9 cellular contexts compared by ENCODE assay signal in the genomic region with DNA sequence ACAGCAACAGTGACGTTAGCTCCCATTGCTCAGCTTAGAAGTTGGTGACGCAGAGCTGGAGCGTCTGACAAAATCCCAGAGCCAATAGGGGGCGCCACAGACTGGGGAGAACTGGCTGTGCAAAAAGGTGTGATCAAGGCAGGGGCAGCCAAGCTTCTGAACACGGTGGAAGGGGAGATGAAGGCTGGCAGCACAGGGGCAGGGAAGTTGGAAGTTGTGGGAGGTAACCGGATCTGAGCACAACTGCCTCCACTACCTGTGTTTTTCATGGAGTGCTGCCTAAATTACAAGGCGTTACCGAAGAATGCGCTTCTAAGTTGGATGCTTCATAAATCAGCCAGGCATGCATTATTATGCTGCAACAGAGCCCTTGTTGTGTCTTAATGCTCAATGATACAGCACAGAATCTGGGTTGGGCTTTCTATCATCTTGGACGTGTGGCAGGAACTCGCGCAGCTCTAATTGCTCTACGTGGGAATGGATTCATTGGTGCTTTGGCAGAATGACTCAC.
A peak's percentile ranks its signal among the peaks of the same experiment; 100 is the strongest.
DNase-seq lines count a peak whose midpoint lies in the region; ATAC-seq, FAIRE-seq and TF ChIP-seq lines count a peak whose summit lies in the region.
"Had no signal": no experiment of that assay in that cellular context is flagged by ENCODE, and none has a peak within 500 bp of the region (broad histone marks: within the 10 kb centered on the region; RNA-seq: fewer than 3 reads in every experiment).

No MANE protein-coding gene starts in this region.

- no peak overlapping the region for H4K5ac ChIP-seq in H1 (ENCODE audit: insufficient read length, low read depth, low read length)

- H2AK5ac ChIP-seq in H1 (ENCODE audit: low read depth, low read length) (0 out of 2 replicates have a peak overlapping the region, but pooled peaks have one; percentile 30), trophoblast cell (ENCODE audit: low read length) (no peak overlapping the region)

- H3K9ac ChIP-seq in H1 (replicated peaks in 1 of 4; ENCODE audit: extremely low read depth in 1 of 4, low read depth in 3 of 4, low read length in 3 of 4) (no peak overlapping the region), trophoblast cell (ENCODE audit: low read length) (no peak overlapping the region)

- no peaks in the 10 kb centered on the region for H3K36me3 ChIP-seq in H1 (ENCODE audit: control insufficient read depth in 2 of 4, insufficient read depth in 4 of 4, low read length in 3 of 4)
- H3K36me3 ChIP-seq in trophoblast cell (ENCODE audit: control insufficient read depth in 1 of 2, insufficient read depth in 2 of 2, low read length in 2 of 2): no peaks in the 10 kb centered on the region

- H3K4me2 ChIP-seq in H1 (ENCODE audit: insufficient read depth in 1 of 2, low read depth in 2 of 2, low read length in 2 of 2): no peak overlapping the region
- no peak overlapping the region for H3K4me2 ChIP-seq in trophoblast cell (ENCODE audit: low read length)

- TF ChIP-seq EP300 in H1 (IDR thresholded peaks at IDR 0.05; ENCODE audit: borderline replicate concordance in 1 of 2, low read depth in 2 of 2, low read length in 2 of 2): no peak

- H3K18ac ChIP-seq in H1 (ENCODE audit: extremely low read depth, low read length) (no peak overlapping the region), trophoblast cell (ENCODE audit: low read length) (no peak overlapping the region)

- H2BK12ac ChIP-seq in H1 (ENCODE audit: low read depth, low read length) (no peak overlapping the region), trophoblast cell (ENCODE audit: low read length) (no peak overlapping the region)

- H4K8ac ChIP-seq in H1 (ENCODE audit: extremely low read depth, insufficient read depth, low read length): no peak overlapping the region
- H4K8ac ChIP-seq in trophoblast cell (ENCODE audit: low read depth, low read length): no peak overlapping the region

- TF ChIP-seq POLR2A in H1 (IDR thresholded peaks at IDR 0.05; ENCODE audit: control extremely low read depth in 1 of 2, low read depth in 2 of 2, low read length in 2 of 2): no peak

- no peak overlapping the region for H4K91ac ChIP-seq in H1 (replicated peaks; ENCODE audit: insufficient read length, low read length)
- peak overlapping the region; percentile 60 for H4K91ac ChIP-seq in trophoblast cell (ENCODE audit: low read depth, low read length)

- peak; percentile 60 for DNase-seq in activated CD8-positive, alpha-beta memory T cell treated with anti-CD3 and anti-CD28 coated beads, Interleukin-2, amount 50 U/mL, for 48 hours
- DNase-seq in activated CD8-positive, alpha-beta memory T cell treated with anti-CD3 and anti-CD28 coated beads, Interleukin-2, amount 50 U/mL, for 4 hours: no peak
- peak; percentile 87 for DNase-seq in NCI-H226
- DNase-seq in H1 (ENCODE audit: low read depth in 1 of 2, low spot score in 2 of 2): peak; percentile 27 to 94
- peak; percentile 59 to 62 for DNase-seq in trophoblast cell
- no peak for DNase-seq in T-cell

- no peaks in the 10 kb centered on the region for H3K23me2 ChIP-seq in H1 (ENCODE audit: low read depth, low read length)

- H3K4me3 ChIP-seq in H1 (ENCODE audit: extremely low read depth in 1 of 4, insufficient read depth in 2 of 4, low read depth in 3 of 4, low read length in 4 of 4) (no peak overlapping the region), trophoblast cell (ENCODE audit: low read depth, low read length) (no peak overlapping the region)

- H3K79me1 ChIP-seq in H1 (ENCODE audit: low read depth, low read length) (no peaks in the 10 kb centered on the region), trophoblast cell (ENCODE audit: low read length) (peaks cover 12% of the 10 kb centered on the region)

- 65% methylated on average over 13 of the region's 13 CpGs; no CpG with 5 or more reads in 1 of the 2 experiments for WGBS in H1 (ENCODE audit: extremely low coverage in 1 of 2, insufficient coverage in 1 of 2, insufficient read length in 1 of 2, insufficient replicate concordance in 2 of 2, low coverage in 1 of 2, low lambda C conversion rate in 2 of 2, missing lambda C conversion rate in 1 of 2), 2 experiments
- WGBS in trophoblast cell (ENCODE audit: extremely low coverage, insufficient coverage, insufficient read length): no CpG with 5 or more reads among the region's 13 CpGs

- H3K4me1 Mint-ChIP-seq in T-cell: no peaks in the 10 kb centered on the region

- ATAC-seq in HG02610 (IDR thresholded peaks at IDR 0.05; ENCODE audit: unreplicated experiment) (no peak), GM18861 (IDR thresholded peaks at IDR 0.05; ENCODE audit: unreplicated experiment) (no peak), T-cell (replicated peaks in 1 of 4) (no peak)

- CTCF ChIA-PET in H1 (lab: Charles Lee; ENCODE audit: partially characterized antibody) (interaction anchor here (0.6 to 6.7 kb wide), 41 partner anchors 9 to 1352 kb away, joined by 3 to 71 read pairs (median 3); a partner anchor contains a TSS), T-cell (lab: Charles Lee) (no interaction called here)

- H3K79me2 ChIP-seq in H1 (ENCODE audit: control insufficient read depth in 1 of 2, insufficient read depth in 2 of 2, low read length in 2 of 2) (no peaks in the 10 kb centered on the region), trophoblast cell (ENCODE audit: control insufficient read depth, insufficient read depth, low read length, poor library complexity) (peaks cover 2% of the 10 kb centered on the region)

- TF ChIP-seq RAD21 in H1 (IDR thresholded peaks at IDR 0.05 in 1 of 2, conservative IDR thresholded peaks at IDR 0.05 in 1 of 2; ENCODE audit: low read depth in 2 of 2, low read length in 2 of 2): peak; percentile 89 to 94

- H2BK5ac ChIP-seq in H1 (ENCODE audit: low read depth, low read length): no peak overlapping the region
- no peak overlapping the region for H2BK5ac ChIP-seq in trophoblast cell (ENCODE audit: low read depth, low read length, poor library complexity)

- no peaks in the 10 kb centered on the region for H3K36me3 Mint-ChIP-seq in T-cell
- H3K36me3 Mint-ChIP-seq: activated naive CD8-positive, alpha-beta T cell had no signal

- H3K14ac ChIP-seq in H1 (ENCODE audit: insufficient read length) (no peak overlapping the region), trophoblast cell (ENCODE audit: low read length) (no peak overlapping the region)

- 0 out of 2 replicates have a peak overlapping the region, but pooled peaks have one; percentile 47 for H2AFZ ChIP-seq in H1 (ENCODE audit: low read length)
- H2AFZ ChIP-seq in trophoblast cell (ENCODE audit: insufficient read depth, low read length, poor library complexity): no peak overlapping the region

- POLR2A ChIA-PET in H1 (lab: Charles Lee; ENCODE audit: partially characterized antibody) (no interaction called here), T-cell (lab: Charles Lee) (no interaction called here)

- no peak overlapping the region for H2BK120ac ChIP-seq in H1 (replicated peaks; ENCODE audit: low read depth, low read length)
- no peak overlapping the region for H2BK120ac ChIP-seq in trophoblast cell (ENCODE audit: insufficient read depth, low read length, poor library complexity)

- no peaks in the 10 kb centered on the region for H4K20me1 ChIP-seq in H1 (replicated peaks in 1 of 2; ENCODE audit: control insufficient read depth in 1 of 2, insufficient read depth in 2 of 2, low read length in 2 of 2)

- H3K9me3 Mint-ChIP-seq in T-cell: peaks cover 0 to 5% (median 0%) of the 10 kb centered on the region in 3 donors

- peak overlapping the region; percentile 48 for H2BK20ac ChIP-seq in H1 (ENCODE audit: low read length)

- no peak overlapping the region for H3K27ac Mint-ChIP-seq in T-cell
- H3K27ac Mint-ChIP-seq: activated naive CD8-positive, alpha-beta T cell had no signal

- H3K9me3 ChIP-seq in H1 (ENCODE audit: insufficient read depth in 2 of 2, low read depth in 1 of 2, low read length in 1 of 2) (no peaks in the 10 kb centered on the region), trophoblast cell (ENCODE audit: insufficient read depth, low read depth, low read length) (peaks cover 3% of the 10 kb centered on the region)

- H3K56ac ChIP-seq in H1 (replicated peaks; ENCODE audit: insufficient read length, low read depth, low read length): no peak overlapping the region

- H3K27me3 ChIP-seq in H1 (replicated peaks in 1 of 4; ENCODE audit: control insufficient read depth in 3 of 4, extremely low read depth in 1 of 4, insufficient read depth in 3 of 4, low read length in 3 of 4): no peaks in the 10 kb centered on the region
- H3K27me3 ChIP-seq in trophoblast cell (ENCODE audit: insufficient read depth, low read length): no peaks in the 10 kb centered on the region

- peaks cover 0 to 13% of the 10 kb centered on the region in 2 donors for H3K27me3 Mint-ChIP-seq in T-cell

- H3K23ac ChIP-seq in H1 (ENCODE audit: insufficient read length) (no peak overlapping the region), trophoblast cell (ENCODE audit: low read length) (no peak overlapping the region)

- no peak overlapping the region for H4K12ac ChIP-seq in trophoblast cell (ENCODE audit: low read depth, low read length)

- H3K4ac ChIP-seq in H1 (replicated peaks; ENCODE audit: insufficient read length, low read depth, low read length) (no peak overlapping the region), trophoblast cell (ENCODE audit: low read depth, low read length) (no peak overlapping the region)

- H3K4me3 Mint-ChIP-seq in T-cell: no peak overlapping the region
- H3K4me3 Mint-ChIP-seq: activated naive CD8-positive, alpha-beta T cell had no signal

- H2BK15ac ChIP-seq in H1 (ENCODE audit: low read length): no peak overlapping the region

- H3K27ac ChIP-seq in H1 (ENCODE audit: low read depth, low read length) (no peak overlapping the region), trophoblast cell (ENCODE audit: low read depth, low read length) (no peak overlapping the region)

- FAIRE-seq in H1 (lab: Jason Lieb, UNC): no peak

- H3K4me1 ChIP-seq in H1 (replicated peaks in 1 of 4; ENCODE audit: control insufficient read depth in 3 of 4, insufficient read depth in 4 of 4, low read length in 3 of 4): peaks cover 0 to 5% (median 4%) of the 10 kb centered on the region in 4 experiments; a peak in 3 of 7 replicates
- peaks cover 5 to 12% of the 10 kb centered on the region in 2 experiments for H3K4me1 ChIP-seq in trophoblast cell (ENCODE audit: control insufficient read depth in 1 of 2, insufficient read depth in 2 of 2, low read length in 2 of 2)

- peak; percentile 82 to 93 (median 85) for TF ChIP-seq CTCF in H1 (IDR thresholded peaks at IDR 0.05; ENCODE audit: control extremely low read depth in 1 of 3, insufficient read depth in 1 of 3, low read depth in 1 of 3, low read length in 3 of 3)

TF ChIP-seq in H1, 55 proteins besides CTCF, POLR2A, EP300 and RAD21 (continues in another document):
- TF ChIP-seq CREB1 (IDR thresholded peaks at IDR 0.05) (peak; percentile 67), BRCA1 (IDR thresholded peaks at IDR 0.05; ENCODE audit: low read depth, low read length) (no peak), ATF3 (IDR thresholded peaks at IDR 0.05; ENCODE audit: insufficient read depth, low read depth, low read length) (no peak)
- TF ChIP-seq, protein P1, sequence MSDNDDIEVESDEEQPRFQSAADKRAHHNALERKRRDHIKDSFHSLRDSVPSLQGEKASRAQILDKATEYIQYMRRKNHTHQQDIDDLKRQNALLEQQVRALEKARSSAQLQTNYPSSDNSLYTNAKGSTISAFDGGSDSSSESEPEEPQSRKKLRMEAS (IDR thresholded peaks at IDR 0.05): peak; percentile 65

Comparison
In these comparisons a context has a peak if more than half of its experiments do, and no peak if none do; other contexts are left out.
1. DNase-seq: peak in activated CD8-positive, alpha-beta memory T cell treated with anti-CD3 and anti-CD28 coated beads, Interleukin-2, amount 50 U/mL, for 48 hours (single experiment), NCI-H226 (single experiment), H1 (2 of 2) and trophoblast cell (2 of 2); none in activated CD8-positive, alpha-beta memory T cell treated with anti-CD3 and anti-CD28 coated beads, Interleukin-2, amount 50 U/mL, for 4 hours (single experiment) and T-cell (0 of 34).